In genomic region chr1:205294914-205295310, GRCh38 we compare ENCODE assay signal across 11 cellular contexts. TPM values are rescaled to one million over a fixed set of nuclear protein-coding genes. Genes with fewer than 3 reads are reported as not detected.
A peak's percentile ranks its signal among the peaks of the same experiment; 100 is the strongest.
DNase-seq lines count a peak whose midpoint lies in the region; ATAC-seq, FAIRE-seq and TF ChIP-seq lines count a peak whose summit lies in the region.
"Had no signal": no experiment of that assay in that cellular context is flagged by ENCODE, and none has a peak within 500 bp of the region (broad histone marks: within the 10 kb centered on the region; RNA-seq: fewer than 3 reads in every experiment).

No MANE protein-coding gene starts in this region.

- peak overlapping the region; percentile 97 for H3K4ac ChIP-seq in trophoblast cell (ENCODE audit: low read depth, low read length)

- H3K27ac ChIP-seq in SJSA1 (peak overlapping the region; percentile 84), hepatocyte (peak overlapping the region; percentile 91), trophoblast cell (ENCODE audit: low read depth, low read length) (peak overlapping the region; percentile 99)

- intact Hi-C loops in Calu3 (cut with micrococcal nuclease; ENCODE audit: unreplicated experiment), result no loop called here

- no peaks in the 10 kb centered on the region for H3K79me2 ChIP-seq in hepatocyte
- H3K79me2 ChIP-seq in trophoblast cell (ENCODE audit: control insufficient read depth, insufficient read depth, low read length, poor library complexity), result peaks cover 20% of the 10 kb centered on the region

- TF ChIP-seq POLR2A in GM12891 (IDR thresholded peaks at IDR 0.05; ENCODE audit: low read depth, low read length), result no peak

- H2BK120ac ChIP-seq in trophoblast cell (ENCODE audit: insufficient read depth, low read length, poor library complexity), result peak overlapping the region; percentile 100

- peak overlapping the region; percentile 94 for H3K14ac ChIP-seq in trophoblast cell (ENCODE audit: low read length)

- H3K27me3 ChIP-seq in SJSA1 (replicated peaks), result no peaks in the 10 kb centered on the region
- no peaks in the 10 kb centered on the region for H3K27me3 ChIP-seq in hepatocyte
- H3K27me3 ChIP-seq in trophoblast cell (ENCODE audit: insufficient read depth, low read length), result no peaks in the 10 kb centered on the region

- H3K23ac ChIP-seq in trophoblast cell (ENCODE audit: low read length), result no peak overlapping the region

- H3K36me3 Mint-ChIP-seq in Calu3 (ENCODE audit: insufficient read depth, unreplicated experiment), result peaks cover 7% of the 10 kb centered on the region

- H3K9me3 ChIP-seq in SJSA1 (replicated peaks) (no peaks in the 10 kb centered on the region), hepatocyte (ENCODE audit: low read depth) (no peaks in the 10 kb centered on the region), trophoblast cell (ENCODE audit: insufficient read depth, low read depth, low read length) (no peaks in the 10 kb centered on the region)

- no peak for ATAC-seq in HG02973 (IDR thresholded peaks at IDR 0.05; ENCODE audit: unreplicated experiment)
- ATAC-seq in HG03469 (IDR thresholded peaks at IDR 0.05; ENCODE audit: unreplicated experiment), result no peak
- ATAC-seq in HG02852 (IDR thresholded peaks at IDR 0.05; ENCODE audit: unreplicated experiment), result no peak

- peaks cover 45% of the 10 kb centered on the region for H3K4me1 Mint-ChIP-seq in Calu3 (ENCODE audit: low read depth, unreplicated experiment)

- no peaks in the 10 kb centered on the region for H4K20me1 ChIP-seq in hepatocyte (ENCODE audit: insufficient read depth, poor library complexity, severe bottlenecking)

- no TSS peak for BruUV-seq in Calu3 (replicated peaks; lab: Mats Ljungman, UMichigan)

- H4K12ac ChIP-seq in trophoblast cell (ENCODE audit: low read depth, low read length), result no peak overlapping the region

- H3K4me2 ChIP-seq in hepatocyte (no peak overlapping the region), trophoblast cell (ENCODE audit: low read length) (peak overlapping the region; percentile 44)

- H2AK5ac ChIP-seq in trophoblast cell (ENCODE audit: low read length), result peak overlapping the region; percentile 95

- peak overlapping the region; percentile 98 for H2BK5ac ChIP-seq in trophoblast cell (ENCODE audit: low read depth, low read length, poor library complexity)

- FAIRE-seq in GM12891 (lab: Jason Lieb, UNC), result no peak
- FAIRE-seq: bronchial epithelial cell had no signal

- peak overlapping the region; percentile 99 for H4K91ac ChIP-seq in trophoblast cell (ENCODE audit: low read depth, low read length)

- peaks cover 59% of the 10 kb centered on the region for H3K79me1 ChIP-seq in trophoblast cell (ENCODE audit: low read length)

- H2AFZ ChIP-seq in hepatocyte, result no peak overlapping the region
- peak overlapping the region; percentile 43 for H2AFZ ChIP-seq in trophoblast cell (ENCODE audit: insufficient read depth, low read length, poor library complexity)

- H3K36me3 ChIP-seq in SJSA1 (0 out of 2 replicates have a peak, but pooled peaks cover 3% of the 10 kb centered on the region), hepatocyte (replicated peaks; ENCODE audit: insufficient read depth, low read depth) (no peaks in the 10 kb centered on the region), trophoblast cell (ENCODE audit: control insufficient read depth in 1 of 2, insufficient read depth in 2 of 2, low read length in 2 of 2) (no peaks in the 10 kb centered on the region)

- no peaks in the 10 kb centered on the region for H3K27me3 Mint-ChIP-seq in Calu3 (ENCODE audit: unreplicated experiment)

- H3K9me3 Mint-ChIP-seq in Calu3 (ENCODE audit: low read depth, unreplicated experiment), result no peaks in the 10 kb centered on the region

- peak overlapping the region; percentile 48 for H3K9ac ChIP-seq in trophoblast cell (ENCODE audit: low read length)

- H3K4me3 ChIP-seq in SJSA1, result no peak overlapping the region
- H3K4me3 ChIP-seq in hepatocyte, result no peak overlapping the region
- H3K4me3 ChIP-seq in trophoblast cell (ENCODE audit: low read depth, low read length), result no peak overlapping the region

- no peak overlapping the region for H3K4me3 Mint-ChIP-seq in Calu3 (ENCODE audit: low read depth, unreplicated experiment)

- peak overlapping the region; percentile 99 for H2BK12ac ChIP-seq in trophoblast cell (ENCODE audit: low read length)

- peak overlapping the region; percentile 79 for H4K8ac ChIP-seq in trophoblast cell (ENCODE audit: low read depth, low read length)

- DNase-seq in Calu3 (no peak), SJSA1 (ENCODE audit: low read depth in 1 of 2, low spot score in 2 of 2) (no peak), hepatocyte (ENCODE audit: low spot score) (no peak), trophoblast cell (peak; percentile 60 to 75), GM12891 (ENCODE audit: insufficient read length, low spot score) (no peak)
- DNase-seq: activated CD8-positive, alpha-beta memory T cell treated with anti-CD3 and anti-CD28 coated beads, Interleukin-2, amount 50 U/mL, for 48 hours; NCI-H526 treated with DMSO at 0.1 percent for 48 hours had no signal

- peaks cover 74% of the 10 kb centered on the region for H3K4me1 ChIP-seq in SJSA1 (replicated peaks)
- peaks cover 21% of the 10 kb centered on the region for H3K4me1 ChIP-seq in hepatocyte (ENCODE audit: insufficient read depth)
- H3K4me1 ChIP-seq in trophoblast cell (ENCODE audit: control insufficient read depth in 1 of 2, insufficient read depth in 2 of 2, low read length in 2 of 2), result peaks cover 55 to 60% of the 10 kb centered on the region in 2 experiments

- H3K27ac Mint-ChIP-seq in Calu3 (ENCODE audit: unreplicated experiment), result peak overlapping the region; percentile 14

- no peaks in the 10 kb centered on the region for H3K9me2 ChIP-seq in hepatocyte (replicated peaks; ENCODE audit: insufficient read depth)

- 68% methylated on average over 5 of the region's 5 CpGs for WGBS in hepatocyte (ENCODE audit: low lambda C conversion rate, missing lambda C conversion rate)
- WGBS in trophoblast cell (ENCODE audit: extremely low coverage, insufficient coverage, insufficient read length), result no CpG with 5 or more reads among the region's 5 CpGs

- CTCF ChIA-PET in Calu3 (lab: Charles Lee), result interaction anchor here (1.0 to 2.0 kb wide), 4 partner anchors 21 to 25 kb away, joined by 3 to 8 read pairs (median 4); no protein-coding TSS in a partner anchor

- H3K18ac ChIP-seq in trophoblast cell (ENCODE audit: low read length), result peak overlapping the region; percentile 92

- TF ChIP-seq CTCF in Calu3 (IDR thresholded peaks at IDR 0.05; ENCODE audit: unreplicated experiment) (no peak), hepatocyte (IDR thresholded peaks at IDR 0.05; ENCODE audit: poor library complexity) (no peak)

TF ChIP-seq in GM12891, 5 proteins besides CTCF, POLR2A, EP300 and RAD21:
- no peak for TF ChIP-seq POU2F2 (IDR thresholded peaks at IDR 0.05; ENCODE audit: low read depth, low read length)
- TF ChIP-seq PAX5 (IDR thresholded peaks at IDR 0.05; ENCODE audit: insufficient read depth, low read length, severe bottlenecking), result no peak
- no peak for TF ChIP-seq POLR2AphosphoS5 (IDR thresholded peaks at IDR 0.05; ENCODE audit: low read depth, low read length)
- TF ChIP-seq SPI1 (IDR thresholded peaks at IDR 0.05; ENCODE audit: low read depth, low read length), result no peak
- TF ChIP-seq TAF1 (IDR thresholded peaks at IDR 0.05; ENCODE audit: low read depth, low read length), result no peak
TF ChIP-seq in GM12891: peak in this region for 0.

RNA-seq across cellular contexts. Expression of gene NUAK2, which starts 26.6 kb away (rescaled TPM):
- total RNA-seq in Calu3 (2022) (2.6 and 3.7 TPM in 2 replicates), hepatocyte (12.6 and 13.4 TPM in 2 replicates)
- total RNA-seq in SJSA1 (2014; rRNA removed; shearing (Covaris generic)), result 2.9 and 5.8 TPM in 2 replicates
- 20.7 and 22.5 TPM in 2 replicates for polyA plus RNA-seq in hepatocyte
- polyA plus RNA-seq in trophoblast cell (2013), result 20.4 and 22.1 TPM in 2 replicates
- polyA plus RNA-seq in GM12891 (2012; ENCODE audit: low read depth, missing spikeins), result 0.12 TPM

Comparison
In these comparisons a context has a peak if more than half of its experiments do, and no peak if none do; other contexts are left out.
1. DNase-seq: peak in trophoblast cell (2 of 2); none in Calu3 (single experiment), SJSA1 (0 of 2), hepatocyte (single experiment) and GM12891 (single experiment).
2. Peak in every context shown above with its lines, with median percentiles within 50 percentile points of each other: H3K27ac ChIP-seq.